In the genomic region with DNA sequence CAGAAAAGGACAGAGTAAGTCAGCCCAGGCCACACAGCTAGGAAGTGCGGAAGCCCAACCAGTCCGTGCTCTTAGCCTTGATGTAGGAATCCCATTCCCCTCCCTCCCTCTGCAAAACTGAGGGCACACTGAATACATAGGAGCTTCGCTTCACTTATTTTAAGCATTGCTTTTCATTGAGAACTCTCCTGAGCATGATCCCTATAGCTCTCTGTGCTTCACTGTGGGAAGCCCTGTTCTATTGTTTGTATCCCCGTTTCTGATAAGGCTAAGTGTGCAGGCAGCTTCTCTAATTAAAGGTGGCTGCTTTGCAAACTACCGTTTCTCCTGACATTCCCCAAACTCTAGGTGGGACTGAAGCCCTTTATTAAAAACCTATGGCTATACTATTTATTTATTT, we compare ENCODE assay signal across 24 cellular contexts. TPM values are rescaled to one million over a fixed set of nuclear protein-coding genes. Genes with fewer than 3 reads are reported as not detected.
DNase-seq lines count a peak whose midpoint lies in the region; ATAC-seq and TF ChIP-seq lines count a peak whose summit lies in the region.
"Had no signal": no experiment of that assay in that cellular context is flagged by ENCODE, and none has a peak within 500 bp of the region (broad histone marks: within the 10 kb centered on the region; RNA-seq: fewer than 3 reads in every experiment).

No MANE protein-coding gene starts in this region.

- POLR2A ChIA-PET in activated CD8-positive, alpha-beta T cell treated with anti-CD3 and anti-CD28 coated beads for 36 hours (lab: Charles Lee): no interaction called here

- peaks cover 2% of the 10 kb centered on the region for H3K27me3 Mint-ChIP-seq in activated CD8-positive, alpha-beta T cell treated with anti-CD3 and anti-CD28 coated beads for 36 hours

- DNase-seq in NCI-H748 (lab: John Stamatoyannopoulos, UW; ENCODE audit: unreplicated experiment) (peak; percentile 24), NCI-H748 treated with DMSO at 0.1 percent for 48 hours (lab: John Stamatoyannopoulos, UW) (no peak), NCI-H69 (lab: John Stamatoyannopoulos, UW) (peak; percentile 51), iPS-NIHi7 (ENCODE audit: extremely low spot score) (peak; percentile 18), SIG-M5 treated with dmso at 0.1 percent for 504 hours (lab: John Stamatoyannopoulos, UW; ENCODE audit: unreplicated experiment) (no peak)
- no peak for DNase-seq in activated CD8-positive, alpha-beta T cell treated with anti-CD3 and anti-CD28 coated beads for 36 hours
- DNase-seq: CD4-positive, CD25-positive, alpha-beta regulatory T cell; GM23248; HFFc6; MM.1S; NCI-H187; NCI-H2081 treated with DMSO at 0.1 percent for 48 hours; NCI-H2227 treated with DMSO at 0.1 percent for 48 hours; NCI-H510A treated with DMSO at 0.1 percent for 48 hours; NCI-H82; SHP77; SW 1271 had no signal

- CTCF ChIA-PET in activated CD8-positive, alpha-beta T cell treated with anti-CD3 and anti-CD28 coated beads for 36 hours (lab: Charles Lee): no interaction called here

- H3K27ac Mint-ChIP-seq in activated CD8-positive, alpha-beta T cell treated with anti-CD3 and anti-CD28 coated beads for 36 hours: no peak overlapping the region
- H3K27ac Mint-ChIP-seq: CD4-positive, CD25-positive, alpha-beta regulatory T cell; HFFc6; T-helper 1 cell treated with Interleukin-12 subunit alpha and Interleukin-12 subunit beta and Interleukin-4 antibody, amounts not matched to agents 30 μg/mL and 1 μg/mL, for 36 hours had no signal

- no peak for ATAC-seq in GM21528 (IDR thresholded peaks at IDR 0.05; ENCODE audit: low FRiP score, unreplicated experiment)
- no peak for ATAC-seq in activated CD8-positive, alpha-beta T cell treated with anti-CD3 and anti-CD28 coated beads for 36 hours
- ATAC-seq: Panc1 had no signal

- H3K36me3 Mint-ChIP-seq in activated CD8-positive, alpha-beta T cell treated with anti-CD3 and anti-CD28 coated beads for 36 hours (ENCODE audit: low read depth): no peaks in the 10 kb centered on the region
- H3K36me3 Mint-ChIP-seq: CD4-positive, CD25-positive, alpha-beta regulatory T cell had no signal

- no peak overlapping the region for H3K4me3 Mint-ChIP-seq in activated CD8-positive, alpha-beta T cell treated with anti-CD3 and anti-CD28 coated beads for 36 hours
- H3K4me3 Mint-ChIP-seq: CD4-positive, CD25-positive, alpha-beta regulatory T cell; HFFc6; IgD-negative memory B cell; T-helper 1 cell treated with Interleukin-12 subunit alpha and Interleukin-12 subunit beta and Interleukin-4 antibody, amounts not matched to agents 30 μg/mL and 1 μg/mL, for 36 hours had no signal

- no peak for TF ChIP-seq CTCF in activated CD8-positive, alpha-beta T cell treated with anti-CD3 and anti-CD28 coated beads for 36 hours (IDR thresholded peaks at IDR 0.05)

- H3K4me1 Mint-ChIP-seq in activated CD8-positive, alpha-beta T cell treated with anti-CD3 and anti-CD28 coated beads for 36 hours (ENCODE audit: low read depth): no peaks in the 10 kb centered on the region
- H3K4me1 Mint-ChIP-seq: CD4-positive, CD25-positive, alpha-beta regulatory T cell had no signal

- intact Hi-C loops in activated CD8-positive, alpha-beta T cell treated with anti-CD3 and anti-CD28 coated beads for 36 hours (cut with micrococcal nuclease): no loop called here

- H3K9me3 Mint-ChIP-seq in activated CD8-positive, alpha-beta T cell treated with anti-CD3 and anti-CD28 coated beads for 36 hours: no peaks in the 10 kb centered on the region
- H3K9me3 Mint-ChIP-seq: CD4-positive, CD25-positive, alpha-beta regulatory T cell; IgD-negative memory B cell; T-helper 1 cell treated with Interleukin-12 subunit alpha and Interleukin-12 subunit beta and Interleukin-4 antibody, amounts not matched to agents 30 μg/mL and 1 μg/mL, for 36 hours had no signal

RNA-seq across cellular contexts. Expression of gene IL5RA, which starts 29.9 kb away (rescaled TPM):
- total RNA-seq in activated CD8-positive, alpha-beta T cell treated with anti-CD3 and anti-CD28 coated beads for 36 hours: not detected
- total RNA-seq: A172, G401, GM23248, HFFc6, OCI-LY7 had no signal

RNA-seq across cellular contexts. Expression of gene TRNT1, which starts 46.4 kb away (rescaled TPM):
- total RNA-seq in activated CD8-positive, alpha-beta T cell treated with anti-CD3 and anti-CD28 coated beads for 36 hours: 10 to 100 TPM; 44.9 to 45.8 TPM

Comparison
In these comparisons a context has a peak if more than half of its experiments do, and no peak if none do; other contexts are left out.
1. DNase-seq: peak in NCI-H748 (single experiment), NCI-H69 (single experiment) and iPS-NIHi7 (single experiment); none in NCI-H748 treated with DMSO at 0.1 percent for 48 hours (single experiment), activated CD8-positive, alpha-beta T cell treated with anti-CD3 and anti-CD28 coated beads for 36 hours (single experiment) and SIG-M5 treated with dmso at 0.1 percent for 504 hours (single experiment).